ENCODE assay signal across 8 cellular contexts in genomic region chr1:54051936-54052469, GRCh38. TPM values are rescaled to one million over a fixed set of nuclear protein-coding genes. Genes with fewer than 3 reads are reported as not detected.
DNase-seq lines count a peak whose midpoint lies in the region; ATAC-seq and TF ChIP-seq lines count a peak whose summit lies in the region.

No MANE protein-coding gene starts in this region.

- H3K36me3 ChIP-seq in PC-3 (ENCODE audit: low read depth, low read length): no peaks in the 10 kb centered on the region

- no TSS peak for BruUV-seq in PC-3 (replicated peaks; lab: Mats Ljungman, UMichigan)

- TF ChIP-seq CTCF in GM12864 (IDR thresholded peaks at IDR 0.05; ENCODE audit: low read depth, low read length, missing control alignments): no peak
- TF ChIP-seq CTCF in PC-3 (conservative IDR thresholded peaks at IDR 0.05; ENCODE audit: low read depth, low read length): no peak
- no peak for TF ChIP-seq CTCF in foreskin fibroblast (IDR thresholded peaks at IDR 0.05; ENCODE audit: low read depth, low read length)

- intact Hi-C loops in PC-3 (cut with micrococcal nuclease): loop anchor here (2.0 to 10.0 kb wide), 4 partner anchors 35 to 187 kb away; partner anchors contain the start of genes IFT25 and LRRC42
- intact Hi-C loops in posterior vena cava (cut with DNase I): no loop called here

- CTCF ChIA-PET in PC-3 (lab: Charles Lee): no interaction called here

- H3K9me2 ChIP-seq in PC-3 (replicated peaks; ENCODE audit: low read length): no peaks in the 10 kb centered on the region

- ATAC-seq in PC-3 (peak; percentile 23), HG03432 (IDR thresholded peaks at IDR 0.05; ENCODE audit: unreplicated experiment) (no peak), GM21360 (IDR thresholded peaks at IDR 0.05; ENCODE audit: unreplicated experiment) (no peak)

- H3K4me2 ChIP-seq in PC-3 (ENCODE audit: low read length): peak overlapping the region; percentile 90

- peak overlapping the region; percentile 73 for H2AFZ ChIP-seq in PC-3 (ENCODE audit: low read length)

- H3K4me1 ChIP-seq in PC-3 (ENCODE audit: insufficient read depth, low read length): peaks cover 30% of the 10 kb centered on the region

- no peak overlapping the region for H3K27ac ChIP-seq in PC-3 (ENCODE audit: low read length)

- POLR2A ChIA-PET in PC-3 (lab: Charles Lee; ENCODE audit: unreplicated experiment): no interaction called here

- H3K9me3 ChIP-seq in PC-3 (ENCODE audit: low read length): no peaks in the 10 kb centered on the region

- H3K27me3 ChIP-seq in PC-3 (ENCODE audit: low read length): no peaks in the 10 kb centered on the region

- H3K4me3 ChIP-seq in GM12864 (ENCODE audit: low read depth, low read length) (peak overlapping the region; percentile 78), PC-3 (ENCODE audit: low read length) (peak overlapping the region; percentile 93), foreskin fibroblast (ENCODE audit: low read depth in 1 of 2, low read length in 2 of 2) (peak overlapping the region; percentile 95 to 97), skeletal muscle cell (ENCODE audit: low read depth, low read length) (peak overlapping the region; percentile 97)

- DNase-seq in GM12864 (ENCODE audit: low read depth) (no peak), PC-3 (peak; percentile 50), foreskin fibroblast (no peak), skeletal muscle cell (ENCODE audit: low read depth) (peak; percentile 24), posterior vena cava (ENCODE audit: low spot score) (no peak)
- DNase-seq in stimulated activated CD4-positive, alpha-beta T cell treated with anti-CD3 and anti-CD28 coated beads, Interleukin-2, amount 100 ng/mL, for 48 hours: no peak

- H4K20me1 ChIP-seq in PC-3 (ENCODE audit: low read length): 0 out of 2 replicates have a peak, but pooled peaks cover 2% of the 10 kb centered on the region

- H3K79me2 ChIP-seq in PC-3 (ENCODE audit: low read length): peaks cover 57% of the 10 kb centered on the region

- H3F3A ChIP-seq in PC-3 (ENCODE audit: low read length, unreplicated experiment): no peaks in the 10 kb centered on the region

- peak overlapping the region; percentile 70 for H3K9ac ChIP-seq in PC-3 (ENCODE audit: low read length)

RNA-seq across cellular contexts. Expression of gene TMEM59, which starts 1.0 kb away (rescaled TPM):
- 71.5 and 133 TPM in 2 replicates for total RNA-seq in PC-3 (2014; rRNA removed)
- total RNA-seq in posterior vena cava: 100 to 1,000 TPM; 248 to 383 TPM

RNA-seq across cellular contexts. Expression of gene TCEANC2, which starts 1.4 kb away (rescaled TPM):
- total RNA-seq in PC-3 (2014; rRNA removed) (4.2 and 7.7 TPM in 2 replicates), posterior vena cava (1 to 10 TPM; 4.4 to 5.7 TPM)

RNA-seq across cellular contexts. Expression of gene LDLRAD1, which starts 34.0 kb away (rescaled TPM):
- not detected in 2 replicates for total RNA-seq in PC-3 (2014; rRNA removed)
- not detected for total RNA-seq in posterior vena cava

Comparison
In these comparisons a context has a peak if more than half of its experiments do, and no peak if none do; other contexts are left out.
1. DNase-seq: peak in PC-3 (single experiment) and skeletal muscle cell (single experiment); none in GM12864 (single experiment), foreskin fibroblast (0 of 2), posterior vena cava (single experiment) and stimulated activated CD4-positive, alpha-beta T cell treated with anti-CD3 and anti-CD28 coated beads, Interleukin-2, amount 100 ng/mL, for 48 hours (0 of 2).
2. Peak in every context shown above with its lines, with median percentiles within 50 percentile points of each other: H3K4me3 ChIP-seq.